In the genomic region with DNA sequence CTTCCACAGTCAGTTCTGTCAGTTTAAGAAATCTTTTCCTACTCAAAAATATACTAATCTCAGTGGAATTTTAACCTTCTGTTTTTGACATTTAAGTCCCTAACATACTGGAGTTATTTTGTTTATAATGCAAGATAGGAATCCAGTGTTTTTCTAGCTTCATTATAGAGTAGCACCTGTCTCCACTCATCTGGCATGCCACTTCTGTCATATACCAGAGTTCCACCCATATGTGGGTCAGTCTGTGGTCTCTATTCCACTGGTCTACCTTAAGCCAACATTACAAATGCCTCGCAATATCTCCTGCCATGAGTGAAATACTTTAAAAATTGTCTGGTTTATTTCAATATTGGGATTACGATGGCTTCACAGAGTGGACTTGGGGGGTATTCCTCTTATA, we compare ENCODE assay signal across 33 cellular contexts.
"Had no signal": no experiment of that assay in that cellular context is flagged by ENCODE, and none has a peak within 500 bp of the region (broad histone marks: within the 10 kb centered on the region; RNA-seq: fewer than 3 reads in every experiment).

No MANE protein-coding gene starts in this region.

- H3K27me3 Mint-ChIP-seq: activated CD4-positive, alpha-beta memory T cell treated with anti-CD3 and anti-CD28 coated beads for 36 hours; activated CD4-positive, alpha-beta T cell treated with anti-CD3 and anti-CD28 coated beads for 36 hours; activated CD4-positive, alpha-beta T cell treated with anti-CD3 and anti-CD28 coated beads, Interleukin-2, amount 10 ng/mL, durations not matched to agents 24 days and 14 days; activated CD8-positive, alpha-beta memory T cell treated with anti-CD3 and anti-CD28 coated beads, Interleukin-2, amount 10 ng/mL, durations not matched to agents 7 days and 5 days; brain; dendritic cell treated with granulocyte-macrophage colony-stimulating factor and Interleukin-4, amounts not matched to agents 40 ng/mL and 50 ng/mL, for 4 days; T-cell had no signal

- H3K27me3 ChIP-seq: ascending aorta, breast epithelium, cardiac muscle cell, dorsolateral prefrontal cortex had no signal

- H3K36me3 ChIP-seq: breast epithelium had no signal

- H3K4me3 ChIP-seq: ascending aorta, breast epithelium, cardiac muscle cell, coronary artery, dorsolateral prefrontal cortex had no signal

- H3K27ac Mint-ChIP-seq: activated CD4-positive, alpha-beta memory T cell treated with anti-CD3 and anti-CD28 coated beads for 36 hours; activated CD8-positive, alpha-beta memory T cell treated with anti-CD3 and anti-CD28 coated beads, Interleukin-2, amount 10 ng/mL, durations not matched to agents 7 days and 5 days; activated CD8-positive, alpha-beta T cell treated with anti-CD3 and anti-CD28 coated beads, Interleukin-2, amount 10 ng/mL, durations not matched to agents 7 days and 5 days; activated naive CD4-positive, alpha-beta T cell treated with anti-CD3 and anti-CD28 coated beads, Interleukin-2, amount 50 U/mL, for 72 hours; activated T-helper 1 cell treated with anti-CD3 and anti-CD28 coated beads, Interleukin-12 subunit alpha, Interleukin-12 subunit beta, Interleukin-2, Interleukin-4 antibody, amounts not matched to agents 30 ng/mL and 10 ng/mL and 1 ng/mL, durations not matched to agents 14 hours and 24 hours and 36 hours; activated T-helper 2 cell treated with anti-CD3 and anti-CD28 coated beads, Interferon-gamma antibody, Interleukin-2, Interleukin-4, amounts not matched to agents 10 μg/mL and 5 μg/mL and 100 μg/mL, durations not matched to agents 14 hours and 24 hours and 36 hours; brain; dendritic cell treated with granulocyte-macrophage colony-stimulating factor and Interleukin-4, amounts not matched to agents 40 ng/mL and 50 ng/mL, for 4 days; endodermal cell; T-helper 1 cell treated with Interleukin-12 subunit alpha and Interleukin-12 subunit beta and Interleukin-4 antibody, amounts not matched to agents 30 μg/mL and 1 μg/mL, for 36 hours; T-helper 2 cell treated with Interferon-gamma antibody and Interleukin-4, amounts not matched to agents 5 μg/mL and 100 μg/mL, for 36 hours had no signal

- H3K4me3 Mint-ChIP-seq: activated CD4-positive, alpha-beta memory T cell treated with anti-CD3 and anti-CD28 coated beads for 36 hours; activated CD4-positive, alpha-beta T cell treated with anti-CD3 and anti-CD28 coated beads for 36 hours; activated CD4-positive, alpha-beta T cell treated with anti-CD3 and anti-CD28 coated beads, Interleukin-2, amount 10 ng/mL, durations not matched to agents 24 days and 14 days; activated CD8-positive, alpha-beta memory T cell treated with anti-CD3 and anti-CD28 coated beads, Interleukin-2, amount 10 ng/mL, durations not matched to agents 7 days and 5 days; activated CD8-positive, alpha-beta T cell treated with anti-CD3 and anti-CD28 coated beads, Interleukin-2, amount 10 ng/mL, durations not matched to agents 7 days and 5 days; activated T-helper 1 cell treated with anti-CD3 and anti-CD28 coated beads, Interleukin-12 subunit alpha, Interleukin-12 subunit beta, Interleukin-2, Interleukin-4 antibody, amounts not matched to agents 30 ng/mL and 10 ng/mL and 1 ng/mL, durations not matched to agents 14 hours and 24 hours and 36 hours; brain; dendritic cell treated with granulocyte-macrophage colony-stimulating factor and Interleukin-4, amounts not matched to agents 40 ng/mL and 50 ng/mL, for 4 days; endodermal cell; T-cell; T-helper 1 cell treated with Interleukin-12 subunit alpha and Interleukin-12 subunit beta and Interleukin-4 antibody, amounts not matched to agents 30 μg/mL and 1 μg/mL, for 36 hours; T-helper 2 cell treated with Interferon-gamma antibody and Interleukin-4, amounts not matched to agents 5 μg/mL and 100 μg/mL, for 36 hours had no signal

- FAIRE-seq: frontal cortex had no signal

- H3K9me3 Mint-ChIP-seq: activated CD4-positive, alpha-beta memory T cell treated with anti-CD3 and anti-CD28 coated beads for 36 hours; activated CD4-positive, alpha-beta T cell treated with anti-CD3 and anti-CD28 coated beads, Interleukin-2, amount 10 ng/mL, durations not matched to agents 24 days and 14 days; activated naive CD4-positive, alpha-beta T cell treated with anti-CD3 and anti-CD28 coated beads, Interleukin-2, amount 50 U/mL, for 72 hours; activated T-helper 1 cell treated with anti-CD3 and anti-CD28 coated beads, Interleukin-12 subunit alpha, Interleukin-12 subunit beta, Interleukin-2, Interleukin-4 antibody, amounts not matched to agents 30 ng/mL and 10 ng/mL and 1 ng/mL, durations not matched to agents 14 hours and 24 hours and 36 hours; activated T-helper 2 cell treated with anti-CD3 and anti-CD28 coated beads, Interferon-gamma antibody, Interleukin-2, Interleukin-4, amounts not matched to agents 10 μg/mL and 5 μg/mL and 100 μg/mL, durations not matched to agents 14 hours and 24 hours and 36 hours; brain; dendritic cell treated with granulocyte-macrophage colony-stimulating factor and Interleukin-4, amounts not matched to agents 40 ng/mL and 50 ng/mL, for 4 days; endodermal cell; T-cell; T-helper 1 cell treated with Interleukin-12 subunit alpha and Interleukin-12 subunit beta and Interleukin-4 antibody, amounts not matched to agents 30 μg/mL and 1 μg/mL, for 36 hours; T-helper 2 cell treated with Interferon-gamma antibody and Interleukin-4, amounts not matched to agents 5 μg/mL and 100 μg/mL, for 36 hours had no signal

- DNase-seq: activated CD4-positive, alpha-beta memory T cell treated with anti-CD3 and anti-CD28 coated beads for 36 hours; activated CD4-positive, alpha-beta T cell treated with anti-CD3 and anti-CD28 coated beads for 36 hours; activated CD4-positive, alpha-beta T cell treated with anti-CD3 and anti-CD28 coated beads, Interleukin-2, amount 10 ng/mL, durations not matched to agents 24 days and 14 days; activated CD4-positive, CD25-positive, alpha-beta regulatory T cell; activated CD4-positive, CD25-positive, alpha-beta regulatory T cell treated with anti-CD3 and anti-CD28 coated beads, Interleukin-2, amount 50 U/mL, for 72 hours; activated CD8-positive, alpha-beta memory T cell treated with anti-CD3 and anti-CD28 coated beads, Interleukin-2, amount 10 ng/mL, durations not matched to agents 7 days and 5 days; activated CD8-positive, alpha-beta memory T cell treated with anti-CD3 and anti-CD28 coated beads, Interleukin-2, amount 50 U/mL, for 4 hours; activated CD8-positive, alpha-beta T cell treated with anti-CD3 and anti-CD28 coated beads, Interleukin-2, amount 10 ng/mL, durations not matched to agents 7 days and 5 days; activated effector memory CD4-positive, alpha-beta T cell treated with anti-CD3 and anti-CD28 coated beads, Interleukin-2, amount 50 U/mL, for 16 hours; activated T-cell treated with anti-CD3 and anti-CD28 coated beads, Interleukin-2, amount 50 U/mL, for 1 hour; activated T-cell treated with anti-CD3 and anti-CD28 coated beads, Interleukin-2, amount 50 U/mL, for 48 hours; central memory CD4-positive, alpha-beta T cell; cerebellar nuclear complex; dorsolateral prefrontal cortex; effector memory CD4-positive, alpha-beta T cell; endodermal cell; foreskin fibroblast; SW 1271; T-cell; T1000 had no signal

- H3K27ac ChIP-seq: ascending aorta, breast epithelium, cardiac muscle cell, coronary artery, dorsolateral prefrontal cortex had no signal

- H3K4me1 ChIP-seq: ascending aorta, breast epithelium had no signal

- ATAC-seq: activated CD4-positive, alpha-beta T cell treated with anti-CD3 and anti-CD28 coated beads for 36 hours; activated CD8-positive, alpha-beta memory T cell treated with anti-CD3 and anti-CD28 coated beads, Interleukin-2, amount 10 ng/mL, durations not matched to agents 7 days and 5 days; activated CD8-positive, alpha-beta T cell treated with anti-CD3 and anti-CD28 coated beads, Interleukin-2, amount 10 ng/mL, durations not matched to agents 7 days and 5 days; activated naive CD4-positive, alpha-beta T cell treated with anti-CD3 and anti-CD28 coated beads, Interleukin-2, amount 50 U/mL, for 72 hours; esophagus mucosa; T-cell had no signal

- H3K9me3 ChIP-seq: ascending aorta, breast epithelium had no signal
